Comparison of ENCODE assay signal across 22 cellular contexts in genomic region chr2:46828039-46828438, GRCh38.
DNase-seq lines count a peak whose midpoint lies in the region; ATAC-seq, FAIRE-seq and TF ChIP-seq lines count a peak whose summit lies in the region.
"Had no signal": no experiment of that assay in that cellular context is flagged by ENCODE, and none has a peak within 500 bp of the region (broad histone marks: within the 10 kb centered on the region; RNA-seq: fewer than 3 reads in every experiment).

No MANE protein-coding gene starts in this region.

- H2AFZ ChIP-seq in ACC112 (ENCODE audit: low read length, unreplicated experiment) (no peak overlapping the region), GM23248 (no peak overlapping the region), osteoblast (ENCODE audit: low read length) (no peak overlapping the region)

- H3K4me1 ChIP-seq in ACC112 (ENCODE audit: control insufficient read depth, insufficient read depth, low read length, unreplicated experiment), result peaks cover 77% of the 10 kb centered on the region
- peaks cover 72% of the 10 kb centered on the region for H3K4me1 ChIP-seq in GM23248 (ENCODE audit: insufficient read depth)
- H3K4me1 ChIP-seq in osteoblast (ENCODE audit: insufficient read depth, low read length), result peaks cover 69% of the 10 kb centered on the region
- no peaks in the 10 kb centered on the region for H3K4me1 ChIP-seq in A673 (ENCODE audit: insufficient read depth, low read length, poor library complexity, severe bottlenecking)
- H3K4me1 ChIP-seq: Peyer's patch had no signal

- POLR2A ChIA-PET in A673 (lab: Charles Lee; ENCODE audit: low non-redundant PET), result no interaction called here

- H3K27ac ChIP-seq in ACC112 (ENCODE audit: low read depth, low read length) (peak overlapping the region; percentile 98), GM23248 (peak overlapping the region; percentile 92), osteoblast (ENCODE audit: low read depth, low read length) (peak overlapping the region; percentile 98), A673 (ENCODE audit: low read depth, low read length, poor library complexity, severe bottlenecking) (no peak overlapping the region)
- H3K27ac ChIP-seq: C4-2B, HL-60, Peyer's patch had no signal

- intact Hi-C loops in A673 (cut with micrococcal nuclease; ENCODE audit: unreplicated experiment), result no loop called here

- H3K4me3 ChIP-seq in ACC112 (ENCODE audit: low read depth, low read length) (peak overlapping the region; percentile 62), GM23248 (peak overlapping the region; percentile 56), osteoblast (ENCODE audit: insufficient read depth, low read length) (peak overlapping the region; percentile 20), A673 (ENCODE audit: low read depth, low read length, poor library complexity, severe bottlenecking) (no peak overlapping the region)
- H3K4me3 ChIP-seq: Peyer's patch had no signal

- 70 to 73% methylated on average over 5 of the region's 5 CpGs for WGBS in GM23248 (ENCODE audit: low coverage in 1 of 2, low lambda C conversion rate in 2 of 2, missing lambda C conversion rate in 2 of 2), 2 experiments

- H3K27me3 ChIP-seq in ACC112 (ENCODE audit: insufficient read depth, low read length), result no peaks in the 10 kb centered on the region
- no peaks in the 10 kb centered on the region for H3K27me3 ChIP-seq in GM23248 (replicated peaks; ENCODE audit: insufficient read depth)
- H3K27me3 ChIP-seq in osteoblast (ENCODE audit: insufficient read depth, low read length), result no peaks in the 10 kb centered on the region
- H3K27me3 ChIP-seq in A673 (replicated peaks; ENCODE audit: insufficient read depth, low read depth, low read length, poor library complexity), result no peaks in the 10 kb centered on the region
- H3K27me3 ChIP-seq: Peyer's patch had no signal

- no TSS peak for BruUV-seq in A673 (replicated peaks; lab: Mats Ljungman, UMichigan)

- peak overlapping the region; percentile 68 for H3K4me2 ChIP-seq in GM23248 (ENCODE audit: unreplicated experiment)
- H3K4me2 ChIP-seq in osteoblast (ENCODE audit: insufficient read depth, low read length), result peak overlapping the region; percentile 53

- DNase-seq in GM23248 (no peak), endothelial cell (ENCODE audit: low spot score) (no peak), osteoblast (ENCODE audit: insufficient read length, low spot score, missing footprints) (no peak), A673 (ENCODE audit: low spot score) (no peak), HTR-8/SVneo (ENCODE audit: insufficient read length, low spot score) (no peak), GOT3 (lab: John Stamatoyannopoulos, UW) (no peak)
- DNase-seq: DMS79; Karpas-422; MM.1S; NCI-H1092 treated with DMSO at 0.1 percent for 48 hours; NCI-H1694; NCI-H510A; NCI-H748 treated with DMSO at 0.1 percent for 48 hours; NK-92 treated with Interleukin-12 subunit alpha and Interleukin-12 subunit beta, amount 100 ng/mL, for 24 hours; Peyer's patch had no signal

- no peaks in the 10 kb centered on the region for H3K9me3 Mint-ChIP-seq in endothelial cell (ENCODE audit: unreplicated experiment)

- peaks cover 9% of the 10 kb centered on the region for H3K27me3 Mint-ChIP-seq in endothelial cell (ENCODE audit: unreplicated experiment)

- H3K36me3 ChIP-seq in ACC112 (ENCODE audit: insufficient read depth, low read length) (peaks cover 23% of the 10 kb centered on the region), GM23248 (ENCODE audit: low read depth) (0 out of 2 replicates have a peak, but pooled peaks cover 6% of the 10 kb centered on the region), osteoblast (ENCODE audit: insufficient read depth, low read length) (peaks cover 14% of the 10 kb centered on the region), A673 (ENCODE audit: insufficient read depth, low read length, poor library complexity, severe bottlenecking) (no peaks in the 10 kb centered on the region)
- H3K36me3 ChIP-seq: Peyer's patch had no signal

- H4K20me1 ChIP-seq in GM23248 (ENCODE audit: insufficient read depth) (no peaks in the 10 kb centered on the region), osteoblast (ENCODE audit: insufficient read depth, low read length) (no peaks in the 10 kb centered on the region)

- no peak for TF ChIP-seq CTCF in endothelial cell (IDR thresholded peaks at IDR 0.05; ENCODE audit: unreplicated experiment)
- TF ChIP-seq CTCF in osteoblast (IDR thresholded peaks at IDR 0.05; ENCODE audit: extremely low read depth, low read depth, low read length), result no peak
- TF ChIP-seq CTCF in A673 (conservative IDR thresholded peaks at IDR 0.05; ENCODE audit: low read depth, low read length), result no peak

- H3K9me3 ChIP-seq in GM23248 (ENCODE audit: low read depth), result no peaks in the 10 kb centered on the region
- H3K9me3 ChIP-seq in osteoblast (ENCODE audit: low read depth, low read length), result no peaks in the 10 kb centered on the region
- H3K9me3 ChIP-seq in A673 (ENCODE audit: low read depth, low read length, poor library complexity, severe bottlenecking), result no peaks in the 10 kb centered on the region

- CTCF ChIA-PET in A673 (lab: Charles Lee), result no interaction called here

- in situ Hi-C loops in GM23248 (cut with MboI), result no loop called here

- H3K79me2 ChIP-seq in ACC112 (ENCODE audit: control insufficient read depth, insufficient read depth, low read length, unreplicated experiment) (peaks cover 33% of the 10 kb centered on the region), GM23248 (ENCODE audit: insufficient read depth) (peaks cover 37% of the 10 kb centered on the region), osteoblast (ENCODE audit: insufficient read depth, low read length) (peaks cover 43% of the 10 kb centered on the region)

- no peak for ATAC-seq in GM18520 (IDR thresholded peaks at IDR 0.05; ENCODE audit: unreplicated experiment)

- no peak overlapping the region for H3K27ac Mint-ChIP-seq in endothelial cell (ENCODE audit: unreplicated experiment)
- H3K27ac Mint-ChIP-seq: IgD-negative memory B cell had no signal

- FAIRE-seq in HTR-8/SVneo (lab: Jason Lieb, UNC), result no peak
- FAIRE-seq: GM12892, GM18507 had no signal

- H3K9me2 ChIP-seq in GM23248 (ENCODE audit: insufficient read depth), result no peaks in the 10 kb centered on the region

- peak overlapping the region; percentile 82 for H3K9ac ChIP-seq in GM23248

- H3K4me3 Mint-ChIP-seq in endothelial cell (ENCODE audit: unreplicated experiment), result peak overlapping the region; percentile 45
- H3K4me3 Mint-ChIP-seq: IgD-negative memory B cell had no signal

- peaks cover 66% of the 10 kb centered on the region for H3F3A ChIP-seq in GM23248 (ENCODE audit: insufficient read depth)

- peaks cover 3% of the 10 kb centered on the region for H3K36me3 Mint-ChIP-seq in endothelial cell (ENCODE audit: low read depth, unreplicated experiment)
- H3K36me3 Mint-ChIP-seq: IgD-negative memory B cell had no signal

- peaks cover 13% of the 10 kb centered on the region for H3K4me1 Mint-ChIP-seq in endothelial cell (ENCODE audit: unreplicated experiment)
- H3K4me1 Mint-ChIP-seq: IgD-negative memory B cell had no signal
